In genomic region chr12:60535363-60535762, GRCh38 we compare ENCODE assay signal across 22 cellular contexts.
"Had no signal": no experiment of that assay in that cellular context is flagged by ENCODE, and none has a peak within 500 bp of the region (broad histone marks: within the 10 kb centered on the region; RNA-seq: fewer than 3 reads in every experiment).

No MANE protein-coding gene starts in this region.

- H3K27me3 ChIP-seq: breast epithelium, esophagus muscularis mucosa, neutrophil, sigmoid colon, stomach had no signal

- H3K9ac ChIP-seq: parathyroid adenoma had no signal

- H3K4me1 ChIP-seq: breast epithelium, esophagus muscularis mucosa, parathyroid adenoma, sigmoid colon, stomach had no signal

- H3K9me3 ChIP-seq: breast epithelium, esophagus muscularis mucosa, neutrophil, sigmoid colon, stomach had no signal

- H3K36me3 ChIP-seq: breast epithelium, esophagus muscularis mucosa, neutrophil, sigmoid colon, stomach had no signal

- FAIRE-seq: endothelial cell of umbilical vein, islet of Langerhans had no signal

- ATAC-seq: activated CD8-positive, alpha-beta T cell treated with anti-CD3 and anti-CD28 coated beads for 36 hours; left cardiac atrium; natural killer cell; stimulated activated effector memory CD8-positive, alpha-beta T cell treated with anti-CD3 and anti-CD28 coated beads, Interleukin-12 subunit alpha, Interleukin-12 subunit beta, amount 100 ng/mL, for 72 hours had no signal

- H3K4me3 ChIP-seq: breast epithelium, esophagus muscularis mucosa, sigmoid colon, stomach had no signal

- H3K79me2 ChIP-seq: parathyroid adenoma had no signal

- DNase-seq: activated CD4-positive, alpha-beta T cell treated with anti-CD3 and anti-CD28 coated beads, Interleukin-2, amount 10 ng/mL, durations not matched to agents 24 days and 14 days; activated CD8-positive, alpha-beta T cell treated with anti-CD3 and anti-CD28 coated beads for 36 hours; activated naive CD4-positive, alpha-beta T cell treated with anti-CD3 and anti-CD28 coated beads for 36 hours; activated T-cell treated with anti-CD3 and anti-CD28 coated beads, Interleukin-2, amount 50 U/mL, for 1 hour; aorta; effector CD8-positive, alpha-beta T cell; foreskin melanocyte; glutamatergic neuron; hippocampal formation; left cardiac atrium; natural killer cell; sigmoid colon; stimulated activated CD4-positive, alpha-beta T cell treated with anti-CD3 and anti-CD28 coated beads, Interleukin-4, amount 100 ng/mL, for 24 hours; stomach; T1000 had no signal

- H2AFZ ChIP-seq: parathyroid adenoma had no signal

- H3K27ac ChIP-seq: breast epithelium, esophagus muscularis mucosa, neutrophil, parathyroid adenoma, sigmoid colon, stomach had no signal
